In the genomic region with DNA sequence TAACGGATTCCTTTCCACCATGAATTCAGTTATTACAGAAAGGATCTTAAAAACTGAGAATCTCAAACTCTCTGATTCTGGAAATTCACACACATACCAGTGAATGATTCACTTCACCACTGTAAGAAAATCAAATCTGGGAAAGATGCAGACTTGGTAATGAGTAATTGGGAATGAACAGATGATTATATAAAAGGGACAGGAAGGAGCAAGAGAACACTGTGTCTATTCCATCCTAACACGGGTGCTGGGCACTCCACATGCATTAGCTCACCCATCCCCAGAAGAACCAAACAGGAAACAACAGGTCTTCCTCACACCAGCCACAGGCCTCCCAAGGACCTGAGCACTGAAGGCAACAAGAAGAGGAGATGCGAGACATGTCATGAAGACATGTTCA, we compare ENCODE assay signal across 11 cellular contexts.
DNase-seq lines count a peak whose midpoint lies in the region; ATAC-seq lines count a peak whose summit lies in the region.
"Had no signal": no experiment of that assay in that cellular context is flagged by ENCODE, and none has a peak within 500 bp of the region (broad histone marks: within the 10 kb centered on the region; RNA-seq: fewer than 3 reads in every experiment).

No MANE protein-coding gene starts in this region.

- in situ Hi-C loops in Caki2 (cut with HindIII; ENCODE audit: low pct_unique_long_range_greater_than_20kb, low sequenced_read_pairs) = no loop called here

- no peak overlapping the region for H3K4me3 ChIP-seq in skeletal muscle cell (ENCODE audit: low read depth, low read length)
- H3K4me3 ChIP-seq: ascending aorta had no signal

- no peak for ATAC-seq in GM19397 (IDR thresholded peaks at IDR 0.05; ENCODE audit: unreplicated experiment)
- ATAC-seq in HG02981 (IDR thresholded peaks at IDR 0.05; ENCODE audit: unreplicated experiment) = no peak

- peak; percentile 55 for DNase-seq in Caki2 (ENCODE audit: low read depth)
- peak; percentile 33 for DNase-seq in RKO (ENCODE audit: low spot score)
- DNase-seq in fibroblast of gingiva (ENCODE audit: low read depth) = peak; percentile 24
- DNase-seq in skeletal muscle cell (ENCODE audit: low read depth) = peak; percentile 79
- no peak for DNase-seq in NCI-H82 (lab: John Stamatoyannopoulos, UW)
- no peak for DNase-seq in NCI-H1694 treated with DMSO at 0.1 percent for 48 hours (lab: John Stamatoyannopoulos, UW)
- DNase-seq: activated CD4-positive, alpha-beta T cell treated with anti-CD3 and anti-CD28 coated beads, Interleukin-2, amount 50 U/mL, for 48 hours; NCI-H2171 treated with DMSO at 0.1 percent for 48 hours had no signal

Comparison
In these comparisons a context has a peak if more than half of its experiments do, and no peak if none do; other contexts are left out.
1. DNase-seq: peak in Caki2 (single experiment), RKO (single experiment), fibroblast of gingiva (single experiment) and skeletal muscle cell (single experiment); none in NCI-H82 (single experiment) and NCI-H1694 treated with DMSO at 0.1 percent for 48 hours (single experiment).